11 cellular contexts compared by ENCODE assay signal in the genomic region with DNA sequence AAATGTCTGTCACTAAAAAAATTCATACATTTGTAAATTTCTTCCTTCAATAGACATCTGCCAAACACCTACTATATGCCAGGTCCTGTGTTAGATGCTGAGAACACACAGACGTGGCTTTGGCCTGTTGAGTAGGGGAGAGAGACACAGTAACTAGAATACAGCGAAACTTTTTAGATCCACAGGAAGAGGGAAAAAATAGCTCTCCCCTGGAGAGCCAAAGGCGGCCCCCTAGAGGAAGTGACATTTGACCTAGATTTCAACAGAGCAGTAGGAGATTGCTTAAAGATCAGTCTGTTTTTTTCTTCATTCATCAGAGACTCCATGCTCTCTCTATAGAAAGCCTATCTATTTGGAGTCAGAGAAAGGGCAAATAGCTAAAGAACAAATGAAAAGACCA. TPM values are rescaled to one million over a fixed set of nuclear protein-coding genes. Genes with fewer than 3 reads are reported as not detected.
DNase-seq lines count a peak whose midpoint lies in the region; ATAC-seq lines count a peak whose summit lies in the region.
"Had no signal": no experiment of that assay in that cellular context is flagged by ENCODE, and none has a peak within 500 bp of the region (broad histone marks: within the 10 kb centered on the region; RNA-seq: fewer than 3 reads in every experiment).

No MANE protein-coding gene starts in this region.

- H3K9me3 Mint-ChIP-seq in activated naive CD4-positive, alpha-beta T cell treated with anti-CD3 and anti-CD28 coated beads, Interleukin-2, amount 50 U/mL, for 72 hours = no peaks in the 10 kb centered on the region

- no peak overlapping the region for H2AFZ ChIP-seq in Karpas-422 (ENCODE audit: low read length)

- H4K20me1 ChIP-seq in Karpas-422 (ENCODE audit: insufficient read depth, low read depth, low read length) = peaks cover 95% of the 10 kb centered on the region

- H4K8ac ChIP-seq in mesendoderm (ENCODE audit: low read depth, low read length) = no peak overlapping the region

- H3K4me2 ChIP-seq in Karpas-422 (ENCODE audit: low read depth, low read length, poor library complexity, severe bottlenecking) (peak overlapping the region; percentile 96), mesendoderm (ENCODE audit: low read length) (no peak overlapping the region)

- H3K9me2 ChIP-seq in Karpas-422 (replicated peaks; ENCODE audit: insufficient read depth, low read length) = no peaks in the 10 kb centered on the region

- peaks cover 19% of the 10 kb centered on the region; the same call in 1 of the 2 replicates for H3K36me3 ChIP-seq in Karpas-422 (ENCODE audit: insufficient read depth, low read length)
- no peaks in the 10 kb centered on the region for H3K36me3 ChIP-seq in mesendoderm (ENCODE audit: control insufficient read depth, insufficient read depth, low read length)
- H3K36me3 ChIP-seq: adrenal gland, HAP-1, SJSA1 had no signal

- H3K9me3 ChIP-seq in Karpas-422 (ENCODE audit: low read length) = no peaks in the 10 kb centered on the region
- H3K9me3 ChIP-seq: adrenal gland, HAP-1, SJSA1 had no signal

- H3K4ac ChIP-seq in mesendoderm (ENCODE audit: low read depth, low read length) = no peak overlapping the region

- H3K4me3 ChIP-seq in Karpas-422 (ENCODE audit: low read length) (peak overlapping the region; percentile 49; the same call in 1 of the 2 replicates), mesendoderm (ENCODE audit: low read length) (no peak overlapping the region)
- H3K4me3 ChIP-seq: adrenal gland, HAP-1, SJSA1 had no signal

- H2BK120ac ChIP-seq in mesendoderm (ENCODE audit: low read depth, low read length) = no peak overlapping the region

- no peak overlapping the region for H4K5ac ChIP-seq in mesendoderm (ENCODE audit: low read length)

- H2AK5ac ChIP-seq in mesendoderm (ENCODE audit: low read length) = no peak overlapping the region

- no CpG with 5 or more reads among the region's 3 CpGs for WGBS in mesendoderm (ENCODE audit: extremely low coverage, insufficient coverage, low lambda C conversion rate)

- H3K27ac ChIP-seq in Karpas-422 (ENCODE audit: low read length) = peak overlapping the region; percentile 99
- H3K27ac ChIP-seq in mesendoderm (ENCODE audit: low read depth, low read length) = no peak overlapping the region
- H3K27ac ChIP-seq: SJSA1 had no signal

- no peaks in the 10 kb centered on the region for H3K79me1 ChIP-seq in mesendoderm (ENCODE audit: low read length)

- peak overlapping the region; percentile 87 to 93 for H3K27ac Mint-ChIP-seq in activated naive CD4-positive, alpha-beta T cell treated with anti-CD3 and anti-CD28 coated beads, Interleukin-2, amount 50 U/mL, for 72 hours

- peak overlapping the region; percentile 24 for H3K18ac ChIP-seq in mesendoderm (ENCODE audit: low read length)

- peaks cover 4 to 57% of the 10 kb centered on the region in 2 donors for H3K36me3 Mint-ChIP-seq in activated naive CD4-positive, alpha-beta T cell treated with anti-CD3 and anti-CD28 coated beads, Interleukin-2, amount 50 U/mL, for 72 hours

- H3K27me3 ChIP-seq in Karpas-422 (ENCODE audit: low read length) = no peaks in the 10 kb centered on the region
- H3K27me3 ChIP-seq in mesendoderm (ENCODE audit: insufficient read depth, low read length, poor library complexity) = no peaks in the 10 kb centered on the region
- H3K27me3 ChIP-seq: adrenal gland, SJSA1 had no signal

- H3K56ac ChIP-seq in mesendoderm (ENCODE audit: low read length) = peak overlapping the region; percentile 22

- no peak overlapping the region for H3K23ac ChIP-seq in mesendoderm (ENCODE audit: low read length)

- H3K4me1 ChIP-seq in Karpas-422 (ENCODE audit: low read length) (peaks cover 100% of the 10 kb centered on the region), mesendoderm (ENCODE audit: control insufficient read depth, low read depth, low read length) (peaks cover 14% of the 10 kb centered on the region)
- H3K4me1 ChIP-seq: HAP-1 had no signal

- no peak overlapping the region for H2BK5ac ChIP-seq in mesendoderm (ENCODE audit: low read length)

- ATAC-seq in activated naive CD4-positive, alpha-beta T cell treated with anti-CD3 and anti-CD28 coated beads, Interleukin-2, amount 50 U/mL, for 72 hours = no peak
- ATAC-seq in HG02798 (IDR thresholded peaks at IDR 0.05; ENCODE audit: poor library complexity, unreplicated experiment) (no peak), HG02642 (IDR thresholded peaks at IDR 0.05; ENCODE audit: poor library complexity, unreplicated experiment) (no peak)

- no peak overlapping the region for H2BK15ac ChIP-seq in mesendoderm (replicated peaks; ENCODE audit: low read depth)

- H3K9ac ChIP-seq in Karpas-422 (ENCODE audit: low read length) (peak overlapping the region; percentile 43; the same call in 1 of the 2 replicates), mesendoderm (ENCODE audit: low read length) (no peak overlapping the region)

- H3K79me2 ChIP-seq in Karpas-422 (ENCODE audit: low read length) = peaks cover 100% of the 10 kb centered on the region
- H3K79me2 ChIP-seq in mesendoderm (ENCODE audit: control insufficient read depth, insufficient read depth, low read length) = no peaks in the 10 kb centered on the region

- peak; percentile 3 for DNase-seq in EL
- peak; percentile 74 for DNase-seq in Karpas-422
- DNase-seq in activated naive CD4-positive, alpha-beta T cell treated with anti-CD3 and anti-CD28 coated beads, Interleukin-2, amount 50 U/mL, for 72 hours (ENCODE audit: low spot score in 2 of 2) = no peak
- peak; percentile 49 for DNase-seq in mesendoderm
- no peak for DNase-seq in nucleus accumbens (lab: John Stamatoyannopoulos, UW)
- no peak for DNase-seq in kidney tubule cell (ENCODE audit: low spot score)
- DNase-seq: adrenal gland had no signal

RNA-seq across cellular contexts. Expression of a gene that starts 11.3 kb away (rescaled TPM):
- total RNA-seq in Karpas-422 (2014; rRNA removed; shearing (Covaris generic); ENCODE audit: low replicate concordance) = 352 and 415 TPM in 2 replicates
- 1,000 to 10,000 TPM in 1 of 2 donors, 100 to 1,000 TPM in 1; 761 to 1,053 TPM for total RNA-seq in activated naive CD4-positive, alpha-beta T cell treated with anti-CD3 and anti-CD28 coated beads, Interleukin-2, amount 50 U/mL, for 72 hours
- 20.9 TPM for polyA plus RNA-seq in mesendoderm (2013, experiment 1 of 2)
- 22.8 TPM for polyA plus RNA-seq in mesendoderm (2013, experiment 2 of 2)

RNA-seq across cellular contexts. Expression of a gene that starts 41.0 kb away (rescaled TPM):
- total RNA-seq in Karpas-422 (2014; rRNA removed; shearing (Covaris generic); ENCODE audit: low replicate concordance) = not detected in 2 replicates
- total RNA-seq in activated naive CD4-positive, alpha-beta T cell treated with anti-CD3 and anti-CD28 coated beads, Interleukin-2, amount 50 U/mL, for 72 hours = under 1 TPM; 0.16 to 0.99 TPM
- polyA plus RNA-seq in mesendoderm (2013, experiment 1 of 2) = 0.03 TPM
- polyA plus RNA-seq in mesendoderm (2013, experiment 2 of 2) = 0.04 TPM
- total RNA-seq: SJSA1 had no signal

Comparison
In these comparisons a context has a peak if more than half of its experiments do, and no peak if none do; other contexts are left out.
1. DNase-seq: peak in EL (single experiment), Karpas-422 (single experiment) and mesendoderm (single experiment); none in activated naive CD4-positive, alpha-beta T cell treated with anti-CD3 and anti-CD28 coated beads, Interleukin-2, amount 50 U/mL, for 72 hours (0 of 2), nucleus accumbens (0 of 56) and kidney tubule cell (single experiment).